In the genomic region with DNA sequence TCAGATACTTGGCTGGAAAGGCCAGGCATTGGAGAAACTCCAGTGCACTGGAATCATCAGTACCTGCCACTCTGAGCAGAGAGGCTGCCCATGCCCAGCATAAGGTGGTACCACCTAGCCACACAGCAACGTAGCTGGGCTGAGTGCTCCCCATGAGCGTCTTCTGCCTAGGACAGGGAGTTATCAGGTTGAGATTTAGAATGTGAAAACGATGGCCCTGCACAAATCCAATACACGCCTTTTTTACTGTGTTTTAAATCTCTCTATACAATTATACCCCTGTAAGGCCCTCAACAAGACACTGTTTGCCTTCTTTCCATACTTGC, we compare ENCODE assay signal across 9 cellular contexts.
DNase-seq lines count a peak whose midpoint lies in the region; ATAC-seq, FAIRE-seq and TF ChIP-seq lines count a peak whose summit lies in the region.
"Had no signal": no experiment of that assay in that cellular context is flagged by ENCODE, and none has a peak within 500 bp of the region (broad histone marks: within the 10 kb centered on the region; RNA-seq: fewer than 3 reads in every experiment).

No MANE protein-coding gene starts in this region.

- peaks cover 71% of the 10 kb centered on the region for H3K4me1 Mint-ChIP-seq in activated naive CD4-positive, alpha-beta T cell treated with anti-CD3 and anti-CD28 coated beads, Interleukin-2, amount 10 ng/mL, durations not matched to agents 7 days and 5 days
- H3K4me1 Mint-ChIP-seq in mesothelial cell of epicardium, result peaks cover 65% of the 10 kb centered on the region

- no peak for TF ChIP-seq RAD21 in K562 (CRISPR knock-in tag; conservative IDR thresholded peaks at IDR 0.05 in 1 of 2, IDR thresholded peaks at IDR 0.05 in 1 of 2)

- H3K9me3 Mint-ChIP-seq in activated naive CD4-positive, alpha-beta T cell treated with anti-CD3 and anti-CD28 coated beads, Interleukin-2, amount 10 ng/mL, durations not matched to agents 7 days and 5 days, result no peaks in the 10 kb centered on the region
- H3K9me3 Mint-ChIP-seq in mesothelial cell of epicardium, result no peaks in the 10 kb centered on the region

- peaks cover 77% of the 10 kb centered on the region for H3K79me2 ChIP-seq in K562 (ENCODE audit: control insufficient read depth, insufficient read depth, low read length)

- H3K27me3 ChIP-seq in K562 (ENCODE audit: control insufficient read depth in 2 of 2, insufficient read depth in 2 of 2, low read length in 2 of 2) (no peaks in the 10 kb centered on the region), upper lobe of left lung (no peaks in the 10 kb centered on the region)

- TF ChIP-seq CTCF in K562 (IDR thresholded peaks at IDR 0.05 in 2 of 3, conservative IDR thresholded peaks at IDR 0.05 in 1 of 3; ENCODE audit: insufficient read depth in 2 of 3, low read depth in 1 of 3, low read length in 3 of 3), result no peak
- no peak for TF ChIP-seq CTCF in mesothelial cell of epicardium (IDR thresholded peaks at IDR 0.05; ENCODE audit: unreplicated experiment)
- TF ChIP-seq CTCF in upper lobe of left lung (IDR thresholded peaks at IDR 0.05), result no peak

- ATAC-seq in K562, result no peak
- no peak for ATAC-seq in upper lobe of left lung (ENCODE audit: low FRiP score in 2 of 2)

- H3K9ac ChIP-seq in K562 (ENCODE audit: insufficient read depth in 1 of 2, low read depth in 2 of 2, low read length in 2 of 2), result peak overlapping the region; percentile 92 to 94; a peak in 3 of 4 replicates

- FAIRE-seq in K562 (lab: Jason Lieb, UNC), result no peak
- FAIRE-seq: endometrium had no signal

- no peaks in the 10 kb centered on the region for H3K9me1 ChIP-seq in K562 (ENCODE audit: control insufficient read depth, insufficient read depth, low read length)

- DNase-seq in activated naive CD4-positive, alpha-beta T cell treated with anti-CD3 and anti-CD28 coated beads, Interleukin-2, amount 10 ng/mL, durations not matched to agents 7 days and 5 days, result no peak
- no peak for DNase-seq in activated naive CD4-positive, alpha-beta T cell treated with Interleukin-2 at 50 U/mL for 16 hours
- no peak for DNase-seq in K562 (ENCODE audit: extremely low read depth in 1 of 4, low spot score in 3 of 4)
- DNase-seq in mesothelial cell of epicardium (ENCODE audit: low spot score in 2 of 2, unreplicated experiment in 2 of 2), result no peak
- no peak for DNase-seq in upper lobe of left lung
- DNase-seq in activated CD4-positive, CD25-positive, alpha-beta regulatory T cell (lab: John Stamatoyannopoulos, UW), result no peak
- DNase-seq in DMS79 (lab: John Stamatoyannopoulos, UW), result no peak
- no peak for DNase-seq in stimulated activated CD4-positive, alpha-beta T cell treated with anti-CD3 and anti-CD28 coated beads, Interleukin-2, amount 100 ng/mL, for 24 hours

- peaks cover 26% of the 10 kb centered on the region for H3K36me3 Mint-ChIP-seq in activated naive CD4-positive, alpha-beta T cell treated with anti-CD3 and anti-CD28 coated beads, Interleukin-2, amount 10 ng/mL, durations not matched to agents 7 days and 5 days
- peaks cover 6% of the 10 kb centered on the region for H3K36me3 Mint-ChIP-seq in mesothelial cell of epicardium

- no peak for TF ChIP-seq POLR2A in K562 (conservative IDR thresholded peaks at IDR 0.05)
- no peak for TF ChIP-seq POLR2A in upper lobe of left lung (IDR thresholded peaks at IDR 0.05)

- no peaks in the 10 kb centered on the region; the same call in 1 of the 2 replicates for H4K20me1 ChIP-seq in K562 (replicated peaks; ENCODE audit: control insufficient read depth, insufficient read depth, low read length)

- POLR2A ChIA-PET in K562 (lab: Yijun Ruan, JAX), result interaction anchor here (0.6 to 6.5 kb wide), 9 partner anchors 9 to 123 kb away, joined by 3 to 41 read pairs (median 7); a partner anchor contains a TSS

- H3K36me3 ChIP-seq in K562 (ENCODE audit: control insufficient read depth, insufficient read depth, low read length) (peaks cover 4% of the 10 kb centered on the region; the same call in 1 of the 3 replicates), upper lobe of left lung (peaks cover 0 to 3% (median 0%) of the 10 kb centered on the region in 4 donors)

- H2AFZ ChIP-seq in K562 (ENCODE audit: low read depth, low read length), result peak overlapping the region; percentile 40; the same call in 1 of the 2 replicates

- intact Hi-C loops in K562 (cut with micrococcal nuclease), result loop anchor here (5.0 kb wide), 1 partner anchor 33 kb away; no protein-coding TSS in a partner anchor

- in situ Hi-C loops in K562 (cut with MboI), result no loop called here

- no peaks in the 10 kb centered on the region for H3K27me3 Mint-ChIP-seq in activated naive CD4-positive, alpha-beta T cell treated with anti-CD3 and anti-CD28 coated beads, Interleukin-2, amount 10 ng/mL, durations not matched to agents 7 days and 5 days
- no peaks in the 10 kb centered on the region for H3K27me3 Mint-ChIP-seq in mesothelial cell of epicardium (ENCODE audit: low read depth)

- WGBS in K562 (ENCODE audit: insufficient coverage, low coverage, missing lambda C conversion rate), result 31% methylated on average over 3 of the region's 4 CpGs
- 59 to 63% methylated on average over 4 of the region's 4 CpGs for WGBS in upper lobe of left lung, 2 donors

- no peaks in the 10 kb centered on the region for H3K9me3 ChIP-seq in K562 (replicated peaks; ENCODE audit: control insufficient read depth, insufficient read depth, low read depth, low read length)
- H3K9me3 ChIP-seq in upper lobe of left lung, result no peaks in the 10 kb centered on the region

- peaks cover 43 to 49% of the 10 kb centered on the region in 2 experiments for H3K4me1 ChIP-seq in K562 (replicated peaks in 1 of 2; ENCODE audit: control insufficient read depth in 2 of 2, insufficient read depth in 2 of 2, low read length in 2 of 2)
- peaks cover 42 to 71% (median 44%) of the 10 kb centered on the region in 4 donors for H3K4me1 ChIP-seq in upper lobe of left lung

- H3K27ac ChIP-seq in K562 (ENCODE audit: extremely low read depth, low read depth, low read length) (peak overlapping the region; percentile 97), upper lobe of left lung (peak overlapping the region; percentile 97 to 99 (median 98))

- H3K27ac Mint-ChIP-seq in activated naive CD4-positive, alpha-beta T cell treated with anti-CD3 and anti-CD28 coated beads, Interleukin-2, amount 10 ng/mL, durations not matched to agents 7 days and 5 days, result peak overlapping the region; percentile 96
- peak overlapping the region; percentile 98 for H3K27ac Mint-ChIP-seq in mesothelial cell of epicardium

- H3K4me3 Mint-ChIP-seq in activated naive CD4-positive, alpha-beta T cell treated with anti-CD3 and anti-CD28 coated beads, Interleukin-2, amount 10 ng/mL, durations not matched to agents 7 days and 5 days, result peak overlapping the region; percentile 91
- peak overlapping the region; percentile 86 for H3K4me3 Mint-ChIP-seq in mesothelial cell of epicardium

- CTCF ChIA-PET in activated naive CD4-positive, alpha-beta T cell treated with anti-CD3 and anti-CD28 coated beads, Interleukin-2, amount 10 ng/mL, durations not matched to agents 7 days and 5 days (lab: Charles Lee), result interaction anchor here (1.1 to 3.3 kb wide), 8 partner anchors 10 to 56 kb away, joined by 3 to 21 read pairs (median 5); no protein-coding TSS in a partner anchor
- CTCF ChIA-PET in K562 (lab: Yijun Ruan, JAX; ENCODE audit: low intra/inter-chr PET ratio), result no interaction called here

- H3K4me3 ChIP-seq in K562, result no peak overlapping the region
- peak overlapping the region in 3 of 4 donors; percentile 71 to 84 (median 74) for H3K4me3 ChIP-seq in upper lobe of left lung

- BruUV-seq in K562 (replicated peaks; lab: Mats Ljungman, UMichigan), result no TSS peak

- H3K4me2 ChIP-seq in K562 (ENCODE audit: insufficient read depth, low read length), result peak overlapping the region; percentile 90

- TF ChIP-seq EP300 in K562 (IDR thresholded peaks at IDR 0.05; ENCODE audit: low read length), result no peak
- TF ChIP-seq EP300 in upper lobe of left lung (IDR thresholded peaks at IDR 0.05), result no peak

TF ChIP-seq in K562, 482 proteins besides CTCF, POLR2A, EP300 and RAD21 (continues in another document):
- TF ChIP-seq PHTF2 (CRISPR knock-in tag; IDR thresholded peaks at IDR 0.05) (no peak), TCF3 (CRISPR knock-in tag; IDR thresholded peaks at IDR 0.05) (no peak), SMARCC2 (IDR thresholded peaks at IDR 0.05; ENCODE audit: low read depth) (no peak), TGIF2 (CRISPR knock-in tag; IDR thresholded peaks at IDR 0.05) (no peak), SIN3B (IDR thresholded peaks at IDR 0.05; ENCODE audit: low read depth) (no peak)
- TF ChIP-seq, protein P1, sequence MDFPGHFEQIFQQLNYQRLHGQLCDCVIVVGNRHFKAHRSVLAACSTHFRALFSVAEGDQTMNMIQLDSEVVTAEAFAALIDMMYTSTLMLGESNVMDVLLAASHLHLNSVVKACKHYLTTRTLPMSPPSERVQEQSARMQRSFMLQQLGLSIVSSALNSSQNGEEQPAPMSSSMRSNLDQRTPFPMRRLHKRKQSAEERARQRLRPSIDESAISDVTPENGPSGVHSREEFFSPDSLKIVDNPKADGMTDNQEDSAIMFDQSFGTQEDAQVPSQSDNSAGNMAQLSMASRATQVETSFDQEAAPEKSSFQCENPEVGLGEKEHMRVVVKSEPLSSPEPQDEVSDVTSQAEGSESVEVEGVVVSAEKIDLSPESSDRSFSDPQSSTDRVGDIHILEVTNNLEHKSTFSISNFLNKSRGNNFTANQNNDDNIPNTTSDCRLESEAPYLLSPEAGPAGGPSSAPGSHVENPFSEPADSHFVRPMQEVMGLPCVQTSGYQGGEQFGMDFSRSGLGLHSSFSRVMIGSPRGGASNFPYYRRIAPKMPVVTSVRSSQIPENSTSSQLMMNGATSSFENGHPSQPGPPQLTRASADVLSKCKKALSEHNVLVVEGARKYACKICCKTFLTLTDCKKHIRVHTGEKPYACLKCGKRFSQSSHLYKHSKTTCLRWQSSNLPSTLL (IDR thresholded peaks at IDR 0.05), result no peak
- TF ChIP-seq, protein P2, sequence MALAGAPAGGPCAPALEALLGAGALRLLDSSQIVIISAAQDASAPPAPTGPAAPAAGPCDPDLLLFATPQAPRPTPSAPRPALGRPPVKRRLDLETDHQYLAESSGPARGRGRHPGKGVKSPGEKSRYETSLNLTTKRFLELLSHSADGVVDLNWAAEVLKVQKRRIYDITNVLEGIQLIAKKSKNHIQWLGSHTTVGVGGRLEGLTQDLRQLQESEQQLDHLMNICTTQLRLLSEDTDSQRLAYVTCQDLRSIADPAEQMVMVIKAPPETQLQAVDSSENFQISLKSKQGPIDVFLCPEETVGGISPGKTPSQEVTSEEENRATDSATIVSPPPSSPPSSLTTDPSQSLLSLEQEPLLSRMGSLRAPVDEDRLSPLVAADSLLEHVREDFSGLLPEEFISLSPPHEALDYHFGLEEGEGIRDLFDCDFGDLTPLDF (CRISPR knock-in tag; IDR thresholded peaks at IDR 0.05), result no peak
- TF ChIP-seq, protein P3, sequence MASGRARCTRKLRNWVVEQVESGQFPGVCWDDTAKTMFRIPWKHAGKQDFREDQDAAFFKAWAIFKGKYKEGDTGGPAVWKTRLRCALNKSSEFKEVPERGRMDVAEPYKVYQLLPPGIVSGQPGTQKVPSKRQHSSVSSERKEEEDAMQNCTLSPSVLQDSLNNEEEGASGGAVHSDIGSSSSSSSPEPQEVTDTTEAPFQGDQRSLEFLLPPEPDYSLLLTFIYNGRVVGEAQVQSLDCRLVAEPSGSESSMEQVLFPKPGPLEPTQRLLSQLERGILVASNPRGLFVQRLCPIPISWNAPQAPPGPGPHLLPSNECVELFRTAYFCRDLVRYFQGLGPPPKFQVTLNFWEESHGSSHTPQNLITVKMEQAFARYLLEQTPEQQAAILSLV (tag; IDR thresholded peaks at IDR 0.05), result no peak
